ENCODE assay signal across 20 cellular contexts in genomic region chr12:119005085-119005484, GRCh38. TPM values are rescaled to one million over a fixed set of nuclear protein-coding genes. Genes with fewer than 3 reads are reported as not detected.
A peak's percentile ranks its signal among the peaks of the same experiment; 100 is the strongest.
DNase-seq lines count a peak whose midpoint lies in the region; ATAC-seq, FAIRE-seq and TF ChIP-seq lines count a peak whose summit lies in the region.
"Had no signal": no experiment of that assay in that cellular context is flagged by ENCODE, and none has a peak within 500 bp of the region (broad histone marks: within the 10 kb centered on the region; RNA-seq: fewer than 3 reads in every experiment).

No MANE protein-coding gene starts in this region.

- H3K36me3 Mint-ChIP-seq in neural progenitor cell = no peaks in the 10 kb centered on the region
- H3K36me3 Mint-ChIP-seq: CD4-positive, alpha-beta memory T cell had no signal

- H2AFZ ChIP-seq in HepG2 (ENCODE audit: low read length) (no peak overlapping the region), neural progenitor cell (replicated peaks) (peak overlapping the region; percentile 97)

- no TSS peak for BruUV-seq in HepG2 (replicated peaks; lab: Mats Ljungman, UMichigan)

- intact Hi-C loops in HepG2 (cut with micrococcal nuclease; ENCODE audit: unreplicated experiment) (no loop called here), right lobe of liver (cut with DNase I) (no loop called here)

- TF ChIP-seq RAD21 in HepG2 (CRISPR knock-in tag; IDR thresholded peaks at IDR 0.05) = no peak

- H3K27me3 ChIP-seq in HepG2 (ENCODE audit: control insufficient read depth in 1 of 2, insufficient read depth in 2 of 2, low read length in 2 of 2) (no peaks in the 10 kb centered on the region), right lobe of liver (no peaks in the 10 kb centered on the region), WERI-Rb-1 (ENCODE audit: insufficient read depth, low read depth, severe bottlenecking) (no peaks in the 10 kb centered on the region), iPS-18a (ENCODE audit: control insufficient read depth, insufficient read depth, low read length) (peaks cover 5% of the 10 kb centered on the region), neural progenitor cell (no peaks in the 10 kb centered on the region)
- H3K27me3 ChIP-seq: BE2C had no signal

- peaks cover 54% of the 10 kb centered on the region for H3K4me1 Mint-ChIP-seq in neural progenitor cell
- H3K4me1 Mint-ChIP-seq: CD4-positive, alpha-beta memory T cell had no signal

- H3K36me3 ChIP-seq in HepG2 (replicated peaks in 1 of 2; ENCODE audit: control insufficient read depth in 1 of 2, insufficient read depth in 2 of 2, low read length in 2 of 2) = no peaks in the 10 kb centered on the region
- no peaks in the 10 kb centered on the region for H3K36me3 ChIP-seq in right lobe of liver
- H3K36me3 ChIP-seq in WERI-Rb-1 = peaks cover 44% of the 10 kb centered on the region
- H3K36me3 ChIP-seq in iPS-18a (ENCODE audit: control insufficient read depth, low read depth, low read length) = no peaks in the 10 kb centered on the region
- no peaks in the 10 kb centered on the region for H3K36me3 ChIP-seq in neural progenitor cell

- H3K4me3 Mint-ChIP-seq in neural progenitor cell = no peak overlapping the region
- H3K4me3 Mint-ChIP-seq: CD4-positive, alpha-beta memory T cell; HFFc6 had no signal

- in situ Hi-C loops in HepG2 (cut with HindIII; ENCODE audit: extremely low pct_ligation_motif_present, low pct_unique_long_range_greater_than_20kb) = loop anchor here (25.0 kb wide), 1 partner anchor 407 kb away; no protein-coding TSS in a partner anchor

- H3K9ac ChIP-seq in HepG2 (ENCODE audit: insufficient read depth, low read depth, low read length) (no peak overlapping the region), iPS-18a (ENCODE audit: low read length) (peak overlapping the region; percentile 10), neural progenitor cell (no peak overlapping the region)
- H3K9ac ChIP-seq: KMS-11 had no signal

- H3K4me2 ChIP-seq in HepG2 (ENCODE audit: low read depth, low read length) = no peak overlapping the region
- peak overlapping the region; percentile 37 for H3K4me2 ChIP-seq in neural progenitor cell
- H3K4me2 ChIP-seq: A549, KMS-11 had no signal

- H3F3A ChIP-seq in neural progenitor cell (ENCODE audit: low read depth) = peaks cover 47% of the 10 kb centered on the region

- H3K4me1 ChIP-seq in HepG2 (ENCODE audit: insufficient read depth, low read length) = no peaks in the 10 kb centered on the region
- H3K4me1 ChIP-seq in right lobe of liver = no peaks in the 10 kb centered on the region
- H3K4me1 ChIP-seq in iPS-18a (ENCODE audit: control insufficient read depth, low read depth, low read length) = peaks cover 52% of the 10 kb centered on the region
- H3K4me1 ChIP-seq in neural progenitor cell = peaks cover 65% of the 10 kb centered on the region
- H3K4me1 ChIP-seq: A549 had no signal

- no peak overlapping the region for H3K27ac Mint-ChIP-seq in neural progenitor cell
- H3K27ac Mint-ChIP-seq: CD4-positive, alpha-beta memory T cell; HFFc6 had no signal

- no peak for TF ChIP-seq EP300 in HepG2 (IDR thresholded peaks at IDR 0.05; ENCODE audit: low read depth in 2 of 2, low read length in 2 of 2)
- no peak for TF ChIP-seq EP300 in HepG2 (CRISPR knock-in tag; IDR thresholded peaks at IDR 0.05; ENCODE audit: borderline replicate concordance)

- TF ChIP-seq CTCF in HepG2 (CRISPR knock-in tag; IDR thresholded peaks at IDR 0.05) (no peak), right lobe of liver (IDR thresholded peaks at IDR 0.05) (no peak), WERI-Rb-1 (IDR thresholded peaks at IDR 0.05; ENCODE audit: low read depth, low read length) (no peak), neural progenitor cell (IDR thresholded peaks at IDR 0.05) (no peak)

- no peaks in the 10 kb centered on the region for H3K9me3 ChIP-seq in HepG2 (ENCODE audit: low read length)
- H3K9me3 ChIP-seq in right lobe of liver = no peaks in the 10 kb centered on the region
- H3K9me3 ChIP-seq in WERI-Rb-1 (ENCODE audit: severe bottlenecking) = no peaks in the 10 kb centered on the region
- H3K9me3 ChIP-seq in iPS-18a (ENCODE audit: control insufficient read depth, low read depth, low read length) = no peaks in the 10 kb centered on the region
- H3K9me3 ChIP-seq in neural progenitor cell (ENCODE audit: low read depth) = no peaks in the 10 kb centered on the region
- H3K9me3 ChIP-seq: A549, BE2C had no signal

- no peak for FAIRE-seq in HepG2 (lab: Jason Lieb, UNC)
- FAIRE-seq: A549 had no signal

- ATAC-seq in HepG2 = no peak
- no peak for ATAC-seq in right lobe of liver
- no peak for ATAC-seq in HG03045 (IDR thresholded peaks at IDR 0.05; ENCODE audit: unreplicated experiment)
- ATAC-seq: A549 had no signal

- WGBS in HepG2 (ENCODE audit: low lambda C conversion rate) = 6% methylated on average over 5 of the region's 5 CpGs
- 57% methylated on average over 5 of the region's 5 CpGs for WGBS in right lobe of liver (ENCODE audit: insufficient coverage, low coverage, low lambda C conversion rate, missing lambda C conversion rate)

- no peak for DNase-seq in HepG2 (ENCODE audit: low spot score)
- DNase-seq in right lobe of liver = no peak
- DNase-seq in WERI-Rb-1 = no peak
- peak; percentile 31 for DNase-seq in neural progenitor cell (ENCODE audit: low spot score)
- DNase-seq in activated CD4-positive, alpha-beta T cell treated with anti-CD3 and anti-CD28 coated beads for 4 hours = no peak
- DNase-seq in NCI-H2196 (lab: John Stamatoyannopoulos, UW; ENCODE audit: unreplicated experiment) = no peak
- DNase-seq: BE2C; CD4-positive, alpha-beta memory T cell; COR-L47; GOT3; HCEC 1CT; HFFc6 had no signal

- H3K79me2 ChIP-seq in HepG2 (ENCODE audit: insufficient read depth, low read length) (no peaks in the 10 kb centered on the region), neural progenitor cell (ENCODE audit: low read depth) (no peaks in the 10 kb centered on the region)

- no peak overlapping the region for H3K4me3 ChIP-seq in HepG2 (replicated peaks in 1 of 3; ENCODE audit: insufficient read depth in 1 of 3, low read depth in 2 of 3, low read length in 3 of 3)
- no peak overlapping the region for H3K4me3 ChIP-seq in right lobe of liver
- H3K4me3 ChIP-seq in WERI-Rb-1 (ENCODE audit: low read depth, low read length) = no peak overlapping the region
- H3K4me3 ChIP-seq in iPS-18a (ENCODE audit: low read length) = no peak overlapping the region
- H3K4me3 ChIP-seq in neural progenitor cell = no peak overlapping the region
- H3K4me3 ChIP-seq: A549 had no signal

- POLR2A ChIA-PET in HepG2 (lab: Yijun Ruan, JAX) = no interaction called here

- TF ChIP-seq POLR2A in HepG2 (IDR thresholded peaks at IDR 0.05; ENCODE audit: insufficient read depth in 1 of 2, low read depth in 2 of 2, low read length in 2 of 2) (no peak), right lobe of liver (IDR thresholded peaks at IDR 0.05) (no peak)

- H4K20me1 ChIP-seq in HepG2 (ENCODE audit: insufficient read depth, low read length) (no peaks in the 10 kb centered on the region), neural progenitor cell (ENCODE audit: low read depth) (no peaks in the 10 kb centered on the region)

- no peak overlapping the region for H3K27ac ChIP-seq in HepG2 (ENCODE audit: extremely low read length, insufficient read depth, low read length)
- no peak overlapping the region for H3K27ac ChIP-seq in right lobe of liver
- H3K27ac ChIP-seq in WERI-Rb-1 = peak overlapping the region; percentile 87
- peak overlapping the region; percentile 26 for H3K27ac ChIP-seq in iPS-18a (ENCODE audit: low read length)
- H3K27ac ChIP-seq in neural progenitor cell = no peak overlapping the region
- H3K27ac ChIP-seq: A549, C4-2B, KMS-11 had no signal

- no peaks in the 10 kb centered on the region for H3K9me3 Mint-ChIP-seq in neural progenitor cell

- CTCF ChIA-PET in HepG2 (lab: Yijun Ruan, JAX; ENCODE audit: low intra/inter-chr PET ratio, low total read pairs) = no interaction called here

- H3K27me3 Mint-ChIP-seq in neural progenitor cell (ENCODE audit: insufficient read depth, low read depth) = peaks cover 15% of the 10 kb centered on the region

TF ChIP-seq in HepG2, 621 proteins besides CTCF, POLR2A, EP300 and RAD21:
- peak; percentile 44; the same call in 1 of the 2 replicates for TF ChIP-seq ZNF652 (CRISPR knock-in tag; IDR thresholded peaks at IDR 0.05; ENCODE audit: borderline replicate concordance, low read depth)
- TF ChIP-seq NR2F1 (CRISPR knock-in tag; IDR thresholded peaks at IDR 0.05) = no peak

RNA-seq across cellular contexts. Expression of gene SRRM4, which starts 23.7 kb away (rescaled TPM):
- total RNA-seq in HepG2 (2016; rRNA removed; fragmentation: Illumina TruSeq; extraction: Trizol) (not detected in 2 replicates), right lobe of liver (not detected), neural progenitor cell (ENCODE audit: low replicate concordance) (0.07 and 0.34 TPM in 2 replicates)
- total RNA-seq in HepG2 (2016; cell fraction: cytosol; rRNA removed; fragmentation: Illumina TruSeq; extraction: Trizol; ENCODE audit: low read depth) = not detected in 2 replicates
- not detected in 2 replicates for total RNA-seq in HepG2 (2016; cell fraction: insoluble cytoplasmic fraction; rRNA removed; fragmentation: Illumina TruSeq; extraction: Trizol)
- total RNA-seq in HepG2 (2016; cell fraction: membrane; rRNA removed; fragmentation: Illumina TruSeq; extraction: Trizol) = not detected in 2 replicates
- total RNA-seq in HepG2 (2016; cell fraction: nucleus; rRNA removed; fragmentation: Illumina TruSeq; extraction: Trizol) = not detected in 2 replicates
- polyA plus RNA-seq in HepG2 (2011; rRNA removed) = not detected in 2 replicates
- polyA plus RNA-seq in HepG2 (2011; cell fraction: cytosol; rRNA removed) = not detected in 2 replicates
- polyA plus RNA-seq in HepG2 (2011; cell fraction: nucleus; rRNA removed) = not detected in 2 replicates
- not detected in 2 replicates for polyA plus RNA-seq in HepG2 (2012)
- polyA plus RNA-seq in HepG2 (2016; cell fraction: cytosol; fragmentation: Illumina TruSeq; extraction: Trizol; ENCODE audit: low read depth) = not detected in 2 replicates
- polyA plus RNA-seq in HepG2 (2016; cell fraction: insoluble cytoplasmic fraction; fragmentation: Illumina TruSeq; extraction: Trizol; ENCODE audit: low read depth) = not detected in 2 replicates
- not detected in 2 replicates for polyA plus RNA-seq in HepG2 (2016; cell fraction: membrane; fragmentation: Illumina TruSeq; extraction: Trizol; ENCODE audit: low read depth)
- polyA plus RNA-seq in HepG2 (2016; cell fraction: nucleus; fragmentation: Illumina TruSeq; extraction: Trizol; ENCODE audit: insufficient read depth, low read depth) = not detected in 2 replicates
- 0.75 TPM in 1 of 2 replicates, not detected in the other for polyA minus RNA-seq in HepG2 (2011; rRNA and poly(A)+ RNA removed; ENCODE audit: low replicate concordance)
- polyA minus RNA-seq in HepG2 (2011; cell fraction: cytosol; rRNA and poly(A)+ RNA removed) = not detected in 2 replicates
- not detected in 2 replicates for polyA minus RNA-seq in HepG2 (2011; cell fraction: nucleus; rRNA and poly(A)+ RNA removed)
- total RNA-seq: CD4-positive, alpha-beta memory T cell; Daoy; HFFc6; HT-29 had no signal
- polyA plus RNA-seq: A549; AG04450; CD4-positive, alpha-beta memory T cell had no signal

Comparison
In these comparisons a context has a peak if more than half of its experiments do, and no peak if none do; other contexts are left out.
1. H3K27ac ChIP-seq: peak in WERI-Rb-1 (single experiment) and iPS-18a (single experiment); none in HepG2 (single experiment), right lobe of liver (0 of 3) and neural progenitor cell (single experiment).